ENCODE assay signal across 12 cellular contexts in the genomic region with DNA sequence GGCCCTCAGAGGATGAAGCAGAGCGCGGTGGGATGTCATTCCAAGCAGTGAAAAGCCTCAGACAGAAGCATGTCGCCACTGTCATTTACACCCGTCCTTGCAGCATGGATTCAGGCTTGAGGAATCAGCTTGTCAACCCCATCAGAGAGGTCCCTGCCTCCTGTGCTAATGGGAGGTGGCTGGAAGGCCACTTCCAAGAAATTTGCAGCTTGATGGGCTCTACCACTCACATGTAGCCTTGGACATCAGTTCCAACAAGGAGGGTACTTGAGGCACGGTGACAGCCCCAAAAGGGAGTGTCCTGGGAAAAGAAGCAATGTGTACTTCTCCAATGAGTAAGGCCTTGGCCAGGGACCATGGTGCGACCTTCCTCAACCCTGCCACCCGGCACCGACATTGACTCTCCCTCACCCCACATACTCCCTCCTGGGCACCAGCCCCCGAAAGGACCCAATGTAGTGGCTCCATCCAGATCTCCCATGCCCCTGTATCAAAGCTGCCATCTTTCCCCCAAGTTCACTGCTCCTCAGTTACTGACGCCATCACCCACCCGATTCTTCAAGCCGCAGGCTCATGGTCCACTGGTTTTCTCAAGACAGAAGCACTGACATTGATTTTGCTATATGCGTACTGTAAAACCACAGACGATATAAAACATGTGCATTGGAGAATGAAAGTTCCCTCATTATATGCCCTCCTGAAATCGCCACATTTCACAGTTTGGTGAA.
A peak's percentile ranks its signal among the peaks of the same experiment; 100 is the strongest.
DNase-seq lines count a peak whose midpoint lies in the region; ATAC-seq, FAIRE-seq and TF ChIP-seq lines count a peak whose summit lies in the region.
"Had no signal": no experiment of that assay in that cellular context is flagged by ENCODE, and none has a peak within 500 bp of the region (broad histone marks: within the 10 kb centered on the region; RNA-seq: fewer than 3 reads in every experiment).

No MANE protein-coding gene starts in this region.

- H4K20me1 ChIP-seq in BLaER1 treated with 17β-estradiol and CSF1 and Interleukin-3, amounts not matched to agents 10 nM and 100 nM, result no peaks in the 10 kb centered on the region
- no peaks in the 10 kb centered on the region for H4K20me1 ChIP-seq in GM12878 (ENCODE audit: control insufficient read depth, insufficient read depth)

- H3K4me1 Mint-ChIP-seq in nephron, result peaks cover 23% of the 10 kb centered on the region

- no TSS peak for BruUV-seq in GM12878 (replicated peaks; lab: Mats Ljungman, UMichigan)
- no TSS peak for BruUV-seq in A673 (replicated peaks; lab: Mats Ljungman, UMichigan)

- H3K9ac ChIP-seq in BLaER1 treated with 17β-estradiol and CSF1 and Interleukin-3, amounts not matched to agents 10 nM and 100 nM, result no peak overlapping the region
- no peak overlapping the region for H3K9ac ChIP-seq in GM12878 (ENCODE audit: control insufficient read depth, insufficient read depth, low read length)

- H3K4me1 ChIP-seq in BLaER1 treated with 17β-estradiol and CSF1 and Interleukin-3, amounts not matched to agents 10 nM and 100 nM, result peaks cover 19 to 50% (median 46%) of the 10 kb centered on the region in 10 experiments
- H3K4me1 ChIP-seq in GM12878 (ENCODE audit: control insufficient read depth, insufficient read depth, low read length) (peaks cover 24% of the 10 kb centered on the region), upper lobe of right lung (peaks cover 12% of the 10 kb centered on the region), A673 (ENCODE audit: insufficient read depth, low read length, poor library complexity, severe bottlenecking) (peaks cover 10% of the 10 kb centered on the region)

- POLR2A ChIA-PET in GM12878 (lab: Charles Lee), result no interaction called here
- POLR2A ChIA-PET in A673 (lab: Charles Lee; ENCODE audit: low non-redundant PET), result interaction anchor here (0.6 kb wide), 1 partner anchor 104 kb away, joined by 3 read pairs; no protein-coding TSS in a partner anchor

- no peaks in the 10 kb centered on the region for H3K36me3 ChIP-seq in BLaER1 treated with 17β-estradiol and CSF1 and Interleukin-3, amounts not matched to agents 10 nM and 100 nM
- H3K36me3 ChIP-seq in GM12878 (ENCODE audit: control insufficient read depth in 2 of 2, insufficient read depth in 2 of 2, low read length in 1 of 2) (no peaks in the 10 kb centered on the region), upper lobe of right lung (no peaks in the 10 kb centered on the region), A673 (ENCODE audit: insufficient read depth, low read length, poor library complexity, severe bottlenecking) (no peaks in the 10 kb centered on the region)
- H3K36me3 ChIP-seq: Peyer's patch had no signal

- SMC1A ChIA-PET in GM12878 (lab: Charles Lee; ENCODE audit: uncharacterized antibody, unreplicated experiment), result interaction anchor here (1.2 to 2.4 kb wide), 3 partner anchors 47 to 210 kb away, joined by 3 to 6 read pairs (median 3); no protein-coding TSS in a partner anchor

- no peak for DNase-seq in GM12891 (ENCODE audit: insufficient read length, low spot score)
- DNase-seq in GM12878 (ENCODE audit: low read depth, low spot score), result no peak
- no peak for DNase-seq in upper lobe of right lung
- no peak for DNase-seq in A673 (ENCODE audit: low spot score)
- DNase-seq in hypothalamus (lab: John Stamatoyannopoulos, UW), result no peak
- DNase-seq: Peyer's patch; retina; stimulated activated CD4-positive, alpha-beta T cell treated with anti-CD3 and anti-CD28 coated beads, Interleukin-2, amount 100 ng/mL, for 48 hours; stimulated activated naive CD4-positive, alpha-beta T cell had no signal

- in situ Hi-C loops in GM12878 (cut with MboI), result no loop called here

- 70% methylated on average over 15 of the region's 15 CpGs for WGBS in GM12878 (ENCODE audit: insufficient coverage, insufficient replicate concordance, low lambda C conversion rate, missing lambda C conversion rate)

- peak overlapping the region; percentile 54 to 76 (median 55) for H3K27ac Mint-ChIP-seq in nephron

- H3K27me3 ChIP-seq in BLaER1 treated with 17β-estradiol and CSF1 and Interleukin-3, amounts not matched to agents 10 nM and 100 nM, result no peaks in the 10 kb centered on the region
- H3K27me3 ChIP-seq in GM12878 (replicated peaks in 1 of 2; ENCODE audit: control insufficient read depth in 2 of 2, insufficient read depth in 2 of 2, low read length in 1 of 2), result no peaks in the 10 kb centered on the region; a peak in 1 of 4 replicates
- no peaks in the 10 kb centered on the region for H3K27me3 ChIP-seq in upper lobe of right lung
- H3K27me3 ChIP-seq in A673 (replicated peaks; ENCODE audit: insufficient read depth, low read depth, low read length, poor library complexity), result no peaks in the 10 kb centered on the region
- H3K27me3 ChIP-seq: dorsolateral prefrontal cortex, Peyer's patch had no signal

- RAD21 ChIA-PET in GM12878 (lab: Charles Lee; ENCODE audit: unreplicated experiment), result no interaction called here

- H3K4me3 ChIP-seq in BLaER1 treated with 17β-estradiol and CSF1 and Interleukin-3, amounts not matched to agents 10 nM and 100 nM, result no peak overlapping the region
- H3K4me3 ChIP-seq in GM12878 (no peak overlapping the region), upper lobe of right lung (no peak overlapping the region), A673 (ENCODE audit: low read depth, low read length, poor library complexity, severe bottlenecking) (no peak overlapping the region)
- H3K4me3 ChIP-seq: Peyer's patch had no signal

- CTCF ChIA-PET in GM12878 (lab: Yijun Ruan, JAX), result no interaction called here
- CTCF ChIA-PET in A673 (lab: Charles Lee), result no interaction called here

- no peaks in the 10 kb centered on the region for H3K79me2 ChIP-seq in GM12878 (ENCODE audit: control insufficient read depth, insufficient read depth, low read length)

- peak overlapping the region in 1 of 11 experiments; percentile 82; a peak in 2 of 22 replicates for H3K27ac ChIP-seq in BLaER1 treated with 17β-estradiol and CSF1 and Interleukin-3, amounts not matched to agents 10 nM and 100 nM
- H3K27ac ChIP-seq in GM12878 (ENCODE audit: control insufficient read depth, insufficient read depth) (no peak overlapping the region), upper lobe of right lung (no peak overlapping the region), A673 (ENCODE audit: low read depth, low read length, poor library complexity, severe bottlenecking) (no peak overlapping the region)

- H3K4me2 ChIP-seq in BLaER1 treated with 17β-estradiol and CSF1 and Interleukin-3, amounts not matched to agents 10 nM and 100 nM, result peak overlapping the region in 9 of 11 experiments; percentile 73 to 98 (median 92); a peak in 18 of 22 replicates
- H3K4me2 ChIP-seq in GM12878 (ENCODE audit: control insufficient read depth, insufficient read depth), result peak overlapping the region; percentile 31; the same call in 1 of the 2 replicates

- peak; percentile 20; the same call in 2 of the 3 replicates for ATAC-seq in GM12878
- no peak for ATAC-seq in upper lobe of right lung

- H2AFZ ChIP-seq in GM12878 (ENCODE audit: control insufficient read depth, low read depth, low read length), result no peak overlapping the region

- TF ChIP-seq EP300 in GM12878 (IDR thresholded peaks at IDR 0.05; ENCODE audit: borderline replicate concordance in 1 of 2, control insufficient read depth in 1 of 2, low read depth in 2 of 2, low read length in 2 of 2), result no peak

- H3K9me3 Mint-ChIP-seq in nephron, result no peaks in the 10 kb centered on the region

- TF ChIP-seq CTCF in GM12878 (IDR thresholded peaks at IDR 0.05 in 2 of 3, conservative IDR thresholded peaks at IDR 0.05 in 1 of 3; ENCODE audit: control insufficient read depth in 2 of 3, extremely low read depth in 1 of 3, insufficient read depth in 1 of 3, low read depth in 3 of 3, low read length in 3 of 3) (no peak), nephron (IDR thresholded peaks at IDR 0.05; ENCODE audit: unreplicated experiment in 3 of 3) (no peak), upper lobe of right lung (IDR thresholded peaks at IDR 0.05) (no peak), A673 (conservative IDR thresholded peaks at IDR 0.05; ENCODE audit: low read depth, low read length) (no peak)

- H3K4me3 Mint-ChIP-seq in nephron, result peak overlapping the region; percentile 57 to 76 (median 65)

- intact Hi-C loops in GM12878 (cut with micrococcal nuclease; ENCODE audit: unreplicated experiment), result no loop called here
- intact Hi-C loops in upper lobe of right lung (cut with DNase I), result no loop called here
- intact Hi-C loops in A673 (cut with micrococcal nuclease; ENCODE audit: unreplicated experiment), result no loop called here

- no peak for TF ChIP-seq RAD21 in GM12878 (IDR thresholded peaks at IDR 0.05; ENCODE audit: insufficient read depth, low read depth, low read length)

- peaks cover 6% of the 10 kb centered on the region for H3K27me3 Mint-ChIP-seq in nephron (ENCODE audit: low read depth)

- H3K9me3 ChIP-seq in BLaER1 treated with 17β-estradiol and CSF1 and Interleukin-3, amounts not matched to agents 10 nM and 100 nM (replicated peaks in 1 of 11), result no peaks in the 10 kb centered on the region
- no peaks in the 10 kb centered on the region for H3K9me3 ChIP-seq in GM12878 (replicated peaks; ENCODE audit: control insufficient read depth, insufficient read depth, low read length)
- H3K9me3 ChIP-seq in upper lobe of right lung, result no peaks in the 10 kb centered on the region
- H3K9me3 ChIP-seq in A673 (ENCODE audit: low read depth, low read length, poor library complexity, severe bottlenecking), result no peaks in the 10 kb centered on the region
- H3K9me3 ChIP-seq: Peyer's patch had no signal

- no peak for TF ChIP-seq POLR2A in GM12891 (IDR thresholded peaks at IDR 0.05; ENCODE audit: low read depth, low read length)
- TF ChIP-seq POLR2A in GM12878 (IDR thresholded peaks at IDR 0.05; ENCODE audit: low read depth, low read length), result no peak

- H3K36me3 Mint-ChIP-seq in nephron (ENCODE audit: low read depth), result no peaks in the 10 kb centered on the region

- FAIRE-seq in GM12891 (lab: Jason Lieb, UNC) (peak; percentile 90), GM12878 (lab: Jason Lieb, UNC) (peak; percentile 38)

TF ChIP-seq in GM12891, 5 proteins besides CTCF, POLR2A, EP300 and RAD21:
- TF ChIP-seq SPI1 (IDR thresholded peaks at IDR 0.05; ENCODE audit: low read depth, low read length), result no peak

TF ChIP-seq in GM12878, 131 proteins besides CTCF, POLR2A, EP300 and RAD21 (continues in another document):
- TF ChIP-seq MXI1 (IDR thresholded peaks at IDR 0.05; ENCODE audit: low read depth, low read length) (no peak), BMI1 (IDR thresholded peaks at IDR 0.05; ENCODE audit: borderline replicate concordance) (no peak)
- TF ChIP-seq, protein P1, sequence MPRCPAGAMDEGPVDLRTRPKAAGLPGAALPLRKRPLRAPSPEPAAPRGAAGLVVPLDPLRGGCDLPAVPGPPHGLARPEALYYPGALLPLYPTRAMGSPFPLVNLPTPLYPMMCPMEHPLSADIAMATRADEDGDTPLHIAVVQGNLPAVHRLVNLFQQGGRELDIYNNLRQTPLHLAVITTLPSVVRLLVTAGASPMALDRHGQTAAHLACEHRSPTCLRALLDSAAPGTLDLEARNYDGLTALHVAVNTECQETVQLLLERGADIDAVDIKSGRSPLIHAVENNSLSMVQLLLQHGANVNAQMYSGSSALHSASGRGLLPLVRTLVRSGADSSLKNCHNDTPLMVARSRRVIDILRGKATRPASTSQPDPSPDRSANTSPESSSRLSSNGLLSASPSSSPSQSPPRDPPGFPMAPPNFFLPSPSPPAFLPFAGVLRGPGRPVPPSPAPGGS (IDR thresholded peaks at IDR 0.05; ENCODE audit: borderline replicate concordance, insufficient read depth, low read depth, low read length, poor library complexity, severe bottlenecking), result no peak
